15 cellular contexts compared by ENCODE assay signal in the genomic region with DNA sequence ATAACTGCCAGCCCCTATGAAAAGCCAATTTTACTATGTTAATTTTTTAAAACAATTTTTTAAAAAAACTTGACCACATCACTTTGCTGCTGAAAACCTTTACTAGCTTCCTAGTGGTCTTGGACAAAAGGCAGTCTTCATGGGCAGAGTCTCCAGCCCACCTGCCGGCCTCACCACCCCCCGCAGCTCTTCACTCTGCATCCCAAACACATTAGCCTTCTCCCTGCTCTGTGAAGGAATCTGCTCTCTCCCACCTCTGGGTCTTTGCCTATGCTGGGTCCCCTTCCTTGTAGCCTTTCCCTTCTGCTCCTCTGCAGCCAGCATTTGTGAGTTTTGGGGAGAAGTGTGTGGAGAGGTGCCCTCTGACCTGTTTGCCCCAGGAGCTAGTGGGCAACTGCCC.
"Had no signal": no experiment of that assay in that cellular context is flagged by ENCODE, and none has a peak within 500 bp of the region (broad histone marks: within the 10 kb centered on the region; RNA-seq: fewer than 3 reads in every experiment).

No MANE protein-coding gene starts in this region.

- FAIRE-seq: colon, kidney had no signal

- H3K4me3 ChIP-seq: cardiac muscle cell, gastroesophageal sphincter, thoracic aorta had no signal

- H3K4me1 ChIP-seq: gastroesophageal sphincter, parathyroid adenoma had no signal

- ATAC-seq: activated T-cell treated with anti-CD3 and anti-CD28 coated beads, Interleukin-2, amount 50 U/mL, for 72 hours; gastroesophageal sphincter; stimulated activated naive CD8-positive, alpha-beta T cell treated with anti-CD3 and anti-CD28 coated beads, Interleukin-15, amount 100 ng/mL, for 72 hours had no signal

- H3K9ac ChIP-seq: parathyroid adenoma had no signal

- H3K36me3 ChIP-seq: cardiac muscle cell, gastroesophageal sphincter, thoracic aorta had no signal

- DNase-seq: activated CD4-positive, alpha-beta memory T cell treated with anti-CD3 and anti-CD28 coated beads, Interleukin-2, amount 10 ng/mL, durations not matched to agents 7 days and 5 days; activated naive CD4-positive, alpha-beta T cell treated with anti-CD3 and anti-CD28 coated beads for 36 hours; activated T-cell treated with anti-CD3 and anti-CD28 coated beads, Interleukin-2, amount 50 U/mL, for 72 hours; effector memory CD4-positive, alpha-beta T cell; mesendoderm; retina; stimulated activated CD4-positive, alpha-beta T cell treated with anti-CD3 and anti-CD28 coated beads, Interleukin-4, amount 100 ng/mL, for 4 hours had no signal

- H3K27ac ChIP-seq: cardiac muscle cell, epithelial cell of prostate, gastroesophageal sphincter, parathyroid adenoma, thoracic aorta had no signal
